Comparison of ENCODE assay signal across 8 cellular contexts in genomic region chr17:65027305-65027704, GRCh38. TPM values are rescaled to one million over a fixed set of nuclear protein-coding genes. Genes with fewer than 3 reads are reported as not detected.
A peak's percentile ranks its signal among the peaks of the same experiment; 100 is the strongest.
DNase-seq lines count a peak whose midpoint lies in the region; ATAC-seq and TF ChIP-seq lines count a peak whose summit lies in the region.

No MANE protein-coding gene starts in this region.

- peak; percentile 22 to 55 for TF ChIP-seq CTCF in Caco-2 (IDR thresholded peaks at IDR 0.05; ENCODE audit: insufficient read depth in 1 of 2, low read depth in 1 of 2, low read length in 1 of 2, severe bottlenecking in 1 of 2, unreplicated experiment in 1 of 2)
- TF ChIP-seq CTCF in HFF-Myc (IDR thresholded peaks at IDR 0.05; ENCODE audit: low read depth, low read length, missing control alignments), result peak; percentile 34
- no peak for TF ChIP-seq CTCF in mucosa of descending colon (IDR thresholded peaks at IDR 0.05)
- TF ChIP-seq CTCF in gastrocnemius medialis (IDR thresholded peaks at IDR 0.05 in 4 of 5, conservative IDR thresholded peaks at IDR 0.05 in 1 of 5), result no peak
- no peak for TF ChIP-seq CTCF in coronary artery (IDR thresholded peaks at IDR 0.05)

- TF ChIP-seq POLR2A in gastrocnemius medialis (IDR thresholded peaks at IDR 0.05), result no peak

- CTCF ChIA-PET in Caco-2 (lab: Charles Lee), result no interaction called here

- H3K4me3 ChIP-seq in Caco-2 (ENCODE audit: low read depth, low read length) (no peak overlapping the region), HFF-Myc (replicated peaks; ENCODE audit: low read depth, low read length) (no peak overlapping the region), mucosa of descending colon (no peak overlapping the region), gastrocnemius medialis (no peak overlapping the region), coronary artery (no peak overlapping the region)

- peak; percentile 49 to 61 for DNase-seq in Caco-2
- peak; percentile 43 for DNase-seq in HFF-Myc (ENCODE audit: extremely low read depth, low read depth)
- peak; percentile 27 for DNase-seq in SIG-M5 (lab: John Stamatoyannopoulos, UW)
- DNase-seq in amniotic epithelial cell (ENCODE audit: low read depth), result peak; percentile 73
- no peak for DNase-seq in mucosa of descending colon
- DNase-seq in gastrocnemius medialis, result no peak
- no peak for DNase-seq in coronary artery (ENCODE audit: low spot score)
- DNase-seq in NK-92 treated with Interleukin-12 subunit alpha and Interleukin-12 subunit beta, amount 100 ng/mL, for 24 hours (lab: John Stamatoyannopoulos, UW), result no peak

- H3K9me3 ChIP-seq in Caco-2 (no peaks in the 10 kb centered on the region), mucosa of descending colon (no peaks in the 10 kb centered on the region), gastrocnemius medialis (no peaks in the 10 kb centered on the region)

- intact Hi-C loops in Caco-2 (cut with micrococcal nuclease; ENCODE audit: unreplicated experiment), result loop anchor here (2.0 kb wide), 1 partner anchor 73 kb away; no protein-coding TSS in a partner anchor
- intact Hi-C loops in mucosa of descending colon (cut with DNase I, micrococcal nuclease), result no loop called here
- intact Hi-C loops in gastrocnemius medialis (cut with DNase I; ENCODE audit: low total_unique reads), result no loop called here

- no peak overlapping the region for H3K27ac ChIP-seq in gastrocnemius medialis
- no peak overlapping the region for H3K27ac ChIP-seq in coronary artery

- H3K27ac Mint-ChIP-seq in Caco-2 (ENCODE audit: unreplicated experiment), result no peak overlapping the region

- H3K27me3 Mint-ChIP-seq in Caco-2 (ENCODE audit: insufficient read depth, unreplicated experiment), result no peaks in the 10 kb centered on the region

- H3K4me1 Mint-ChIP-seq in Caco-2 (ENCODE audit: low read depth, unreplicated experiment), result peaks cover 6% of the 10 kb centered on the region

- POLR2A ChIA-PET in Caco-2 (lab: Charles Lee), result no interaction called here

- no peaks in the 10 kb centered on the region for H3K4me1 ChIP-seq in Caco-2
- peaks cover 15% of the 10 kb centered on the region for H3K4me1 ChIP-seq in mucosa of descending colon (ENCODE audit: low read depth)
- peaks cover 27 to 58% of the 10 kb centered on the region in 2 donors for H3K4me1 ChIP-seq in gastrocnemius medialis

- no peaks in the 10 kb centered on the region for H3K36me3 ChIP-seq in Caco-2 (ENCODE audit: control insufficient read depth, insufficient read depth, low read length)
- H3K36me3 ChIP-seq in mucosa of descending colon (ENCODE audit: low read depth), result no peaks in the 10 kb centered on the region
- no peaks in the 10 kb centered on the region for H3K36me3 ChIP-seq in gastrocnemius medialis

- H3K36me3 Mint-ChIP-seq in Caco-2 (ENCODE audit: insufficient read depth, unreplicated experiment), result peaks cover 10% of the 10 kb centered on the region

- no TSS peak for BruUV-seq in Caco-2 (replicated peaks; lab: Mats Ljungman, UMichigan)

- no peaks in the 10 kb centered on the region for H3K27me3 ChIP-seq in Caco-2 (replicated peaks; ENCODE audit: control insufficient read depth, insufficient read depth, low read length)
- H3K27me3 ChIP-seq in gastrocnemius medialis, result no peaks in the 10 kb centered on the region

- in situ Hi-C loops in gastrocnemius medialis (cut with MboI; ENCODE audit: low sequenced_read_pairs in 4 of 4), result no loop called here

- peak; percentile 76 for ATAC-seq in mucosa of descending colon
- ATAC-seq in gastrocnemius medialis, result no peak

- no peaks in the 10 kb centered on the region for H3K9me3 Mint-ChIP-seq in Caco-2 (ENCODE audit: unreplicated experiment)

- H3K4me3 Mint-ChIP-seq in Caco-2 (ENCODE audit: unreplicated experiment), result no peak overlapping the region

RNA-seq across cellular contexts. Expression of gene GNA13, which starts 29.2 kb away (rescaled TPM):
- total RNA-seq in Caco-2 (2022) (38.0 and 39.1 TPM in 2 replicates), mucosa of descending colon (10 to 100 TPM; 69.0 to 95.5 (median 92.2) TPM), gastrocnemius medialis (100 to 1,000 TPM in 3 of 4 donors, 10 to 100 TPM in 1; 87.7 to 146 (median 103) TPM)

Comparison
In these comparisons a context has a peak if more than half of its experiments do, and no peak if none do; other contexts are left out.
1. DNase-seq: peak in Caco-2 (2 of 2), HFF-Myc (single experiment), SIG-M5 (single experiment) and amniotic epithelial cell (single experiment); none in mucosa of descending colon (0 of 3), gastrocnemius medialis (0 of 2), coronary artery (single experiment) and NK-92 treated with Interleukin-12 subunit alpha and Interleukin-12 subunit beta, amount 100 ng/mL, for 24 hours (single experiment).
2. CTCF ChIP-seq: peak in Caco-2 (2 of 2) and HFF-Myc (single experiment); none in mucosa of descending colon (single experiment), gastrocnemius medialis (0 of 5) and coronary artery (single experiment).